ENCODE assay signal across 8 cellular contexts in genomic region chr3:48038971-48039481, GRCh38. TPM values are rescaled to one million over a fixed set of nuclear protein-coding genes. Genes with fewer than 3 reads are reported as not detected.
A peak's percentile ranks its signal among the peaks of the same experiment; 100 is the strongest.
DNase-seq lines count a peak whose midpoint lies in the region; ATAC-seq and TF ChIP-seq lines count a peak whose summit lies in the region.

No MANE protein-coding gene starts in this region.

- DNase-seq in NT2/D1 (ENCODE audit: low read depth, low spot score) (no peak), endodermal cell (no peak), mucosa of descending colon (no peak), type B pancreatic cell (ENCODE audit: extremely low spot score, unreplicated experiment) (no peak), GM13977 (ENCODE audit: low spot score) (no peak), GDM1 (lab: John Stamatoyannopoulos, UW) (no peak), KG1 (lab: John Stamatoyannopoulos, UW) (no peak), occipital lobe (lab: John Stamatoyannopoulos, UW) (no peak)

- in situ Hi-C loops in GM13977 (cut with MboI; ENCODE audit: low pct_unique_long_range_greater_than_20kb, low sequenced_read_pairs, unreplicated experiment) = no loop called here

- H3K4me3 ChIP-seq in NT2/D1 (ENCODE audit: insufficient read length, low read depth) (no peak overlapping the region), endodermal cell (ENCODE audit: low read length) (no peak overlapping the region), mucosa of descending colon (no peak overlapping the region)

- peaks cover 9% of the 10 kb centered on the region for H3K36me3 ChIP-seq in NT2/D1 (ENCODE audit: insufficient read depth, insufficient read length, low read length)
- peaks cover 16% of the 10 kb centered on the region for H3K36me3 ChIP-seq in endodermal cell (ENCODE audit: control insufficient read depth, insufficient read depth, low read length)
- H3K36me3 ChIP-seq in mucosa of descending colon (ENCODE audit: low read depth) = no peaks in the 10 kb centered on the region

- peak overlapping the region; percentile 46 for H3K27ac Mint-ChIP-seq in endodermal cell
- peak overlapping the region; percentile 72 for H3K27ac Mint-ChIP-seq in type B pancreatic cell

- WGBS in endodermal cell (ENCODE audit: insufficient coverage in 1 of 2, insufficient read length in 1 of 2), 2 experiments = 69 to 83% methylated on average over 5 to 6 of the region's 6 CpGs

- intact Hi-C loops in mucosa of descending colon (cut with DNase I, micrococcal nuclease) = no loop called here

- peak; percentile 60 for ATAC-seq in mucosa of descending colon

- H3K27me3 Mint-ChIP-seq in endodermal cell (ENCODE audit: insufficient read depth) (no peaks in the 10 kb centered on the region), type B pancreatic cell (no peaks in the 10 kb centered on the region)

- peak overlapping the region; percentile 96 for H3K27ac ChIP-seq in endodermal cell (ENCODE audit: low read depth, low read length)

- H3K9me3 Mint-ChIP-seq in endodermal cell = no peaks in the 10 kb centered on the region
- H3K9me3 Mint-ChIP-seq in type B pancreatic cell = no peaks in the 10 kb centered on the region

- H3K4me1 Mint-ChIP-seq in endodermal cell (peaks cover 12% of the 10 kb centered on the region), type B pancreatic cell (ENCODE audit: unreplicated experiment) (peaks cover 16% of the 10 kb centered on the region)

- H3K36me3 Mint-ChIP-seq in endodermal cell (ENCODE audit: low read depth) (peaks cover 5% of the 10 kb centered on the region), type B pancreatic cell (no peaks in the 10 kb centered on the region)

- H3K27me3 ChIP-seq in NT2/D1 (ENCODE audit: insufficient read depth, insufficient read length) (no peaks in the 10 kb centered on the region), endodermal cell (ENCODE audit: control insufficient read depth, insufficient read depth, low read length, poor library complexity, severe bottlenecking) (no peaks in the 10 kb centered on the region)

- H3K4me3 Mint-ChIP-seq in endodermal cell = no peak overlapping the region
- peak overlapping the region; percentile 3 for H3K4me3 Mint-ChIP-seq in type B pancreatic cell

- peaks cover 2% of the 10 kb centered on the region for H3K4me1 ChIP-seq in NT2/D1 (ENCODE audit: insufficient read depth, insufficient read length)
- H3K4me1 ChIP-seq in endodermal cell (ENCODE audit: control insufficient read depth, insufficient read depth, low read length) = no peaks in the 10 kb centered on the region
- no peaks in the 10 kb centered on the region for H3K4me1 ChIP-seq in mucosa of descending colon (ENCODE audit: low read depth)

- H3K9ac ChIP-seq in NT2/D1 (ENCODE audit: insufficient read length, low read depth) (peak overlapping the region; percentile 36), endodermal cell (ENCODE audit: extremely low read depth, low read length, poor library complexity, severe bottlenecking) (no peak overlapping the region)

- H3K9me3 ChIP-seq in NT2/D1 (ENCODE audit: insufficient read depth, low read length) (no peaks in the 10 kb centered on the region), endodermal cell (ENCODE audit: control insufficient read depth, low read length) (no peaks in the 10 kb centered on the region), mucosa of descending colon (no peaks in the 10 kb centered on the region)

- no peak for TF ChIP-seq CTCF in endodermal cell (conservative IDR thresholded peaks at IDR 0.05)
- TF ChIP-seq CTCF in mucosa of descending colon (IDR thresholded peaks at IDR 0.05) = no peak
- TF ChIP-seq CTCF in type B pancreatic cell (conservative IDR thresholded peaks at IDR 0.05) = no peak
- TF ChIP-seq CTCF in GM13977 (IDR thresholded peaks at IDR 0.05; ENCODE audit: extremely low read depth, insufficient read depth, missing control alignments) = no peak

RNA-seq across cellular contexts. Expression of gene MAP4, which starts 22.8 kb away (rescaled TPM):
- total RNA-seq in endodermal cell (100 to 1,000 TPM; 152 to 169 TPM), mucosa of descending colon (100 to 1,000 TPM; 104 to 316 (median 109) TPM), type B pancreatic cell (ENCODE audit: low replicate concordance) (96.8 and 120 TPM in 2 replicates), occipital lobe (306 TPM)
- polyA plus RNA-seq in endodermal cell (2013, experiment 1 of 2) = 134 TPM
- 129 TPM for polyA plus RNA-seq in endodermal cell (2013, experiment 2 of 2)
